Comparison of ENCODE assay signal across 18 cellular contexts in genomic region chr4:122606364-122607043, GRCh38. TPM values are rescaled to one million over a fixed set of nuclear protein-coding genes. Genes with fewer than 3 reads are reported as not detected.
"Had no signal": no experiment of that assay in that cellular context is flagged by ENCODE, and none has a peak within 500 bp of the region (broad histone marks: within the 10 kb centered on the region; RNA-seq: fewer than 3 reads in every experiment).

No MANE protein-coding gene starts in this region.

- H3K4me1 ChIP-seq: adrenal gland, left lung, uterus had no signal

- H3K36me3 Mint-ChIP-seq: memory B cell; naive thymus-derived CD8-positive, alpha-beta T cell; stimulated activated naive B cell treated with anti-CD40 and anti-IgM and Interleukin-4, amounts not matched to agents 10 μg/mL and 1 μg/mL and 100 μg/mL, for 72 hours had no signal

- H3K9me3 Mint-ChIP-seq: activated CD4-positive, alpha-beta T cell treated with anti-CD3 and anti-CD28 coated beads, Interleukin-2, amount 10 ng/mL, durations not matched to agents 7 days and 5 days; memory B cell; naive thymus-derived CD8-positive, alpha-beta T cell; stimulated activated naive B cell treated with anti-CD40 and anti-IgM and Interleukin-4, amounts not matched to agents 10 μg/mL and 1 μg/mL and 100 μg/mL, for 72 hours had no signal

- H3K36me3 ChIP-seq: adrenal gland, left lung, thyroid gland, uterus had no signal

- FAIRE-seq: endometrium, keratinocyte had no signal

- H3K27ac Mint-ChIP-seq: activated CD4-positive, alpha-beta T cell treated with anti-CD3 and anti-CD28 coated beads, Interleukin-2, amount 10 ng/mL, durations not matched to agents 7 days and 5 days; memory B cell; naive thymus-derived CD8-positive, alpha-beta T cell; stimulated activated naive B cell treated with anti-CD40 and anti-IgM and Interleukin-4, amounts not matched to agents 10 μg/mL and 1 μg/mL and 100 μg/mL, for 72 hours had no signal

- H3K27ac ChIP-seq: adrenal gland, dorsolateral prefrontal cortex, left lung, thyroid gland, uterus, VCaP had no signal

- H3K9me3 ChIP-seq: adrenal gland, left lung, thyroid gland, uterus had no signal

- H3K4me3 ChIP-seq: adrenal gland, dorsolateral prefrontal cortex, left lung, thyroid gland, uterus had no signal

- H3K27me3 ChIP-seq: thyroid gland, uterus had no signal

- H3K4me3 Mint-ChIP-seq: activated CD4-positive, alpha-beta T cell treated with anti-CD3 and anti-CD28 coated beads, Interleukin-2, amount 10 ng/mL, durations not matched to agents 7 days and 5 days; memory B cell; naive thymus-derived CD8-positive, alpha-beta T cell; stimulated activated naive B cell treated with anti-CD40 and anti-IgM and Interleukin-4, amounts not matched to agents 10 μg/mL and 1 μg/mL and 100 μg/mL, for 72 hours had no signal

- H3K4me1 Mint-ChIP-seq: memory B cell; stimulated activated naive B cell treated with anti-CD40 and anti-IgM and Interleukin-4, amounts not matched to agents 10 μg/mL and 1 μg/mL and 100 μg/mL, for 72 hours had no signal

- DNase-seq: activated CD4-positive, alpha-beta T cell treated with anti-CD3 and anti-CD28 coated beads, Interleukin-2, amount 10 ng/mL, durations not matched to agents 7 days and 5 days; activated CD8-positive, alpha-beta memory T cell treated with anti-CD3 and anti-CD28 coated beads for 24 hours; activated naive CD4-positive, alpha-beta T cell treated with anti-CD3 and anti-CD28 coated beads, Interleukin-2, amount 50 U/mL, for 16 hours; adrenal gland; dorsolateral prefrontal cortex; left lung; naive thymus-derived CD8-positive, alpha-beta T cell; retina; stimulated activated CD4-positive, alpha-beta T cell treated with anti-CD3 and anti-CD28 coated beads, Interleukin-2, amount 100 ng/mL, for 48 hours; stimulated activated naive B cell treated with anti-CD40 and anti-IgM and Interleukin-4, amounts not matched to agents 10 μg/mL and 1 μg/mL and 100 μg/mL, for 72 hours; thyroid gland; uterus had no signal

RNA-seq across cellular contexts. Expression of gene IL21, which starts 14.4 kb away (rescaled TPM):
- total RNA-seq: adrenal gland; dorsolateral prefrontal cortex; left lung; mucosa of gallbladder; naive thymus-derived CD8-positive, alpha-beta T cell; thyroid gland; uterus had no signal
- polyA plus RNA-seq: adrenal gland; esophagus; keratinocyte; naive thymus-derived CD8-positive, alpha-beta T cell had no signal
